In genomic region chr1:101115112-101115511, GRCh38 we compare ENCODE assay signal across 19 cellular contexts.
"Had no signal": no experiment of that assay in that cellular context is flagged by ENCODE, and none has a peak within 500 bp of the region (broad histone marks: within the 10 kb centered on the region; RNA-seq: fewer than 3 reads in every experiment).

No MANE protein-coding gene starts in this region.

- H3K4me1 ChIP-seq: foreskin keratinocyte, parathyroid adenoma, sigmoid colon had no signal

- H3K36me3 ChIP-seq: esophagus muscularis mucosa, left ventricle myocardium inferior, sigmoid colon had no signal

- DNase-seq: effector memory CD4-positive, alpha-beta T cell; foreskin keratinocyte; immature natural killer cell; left ventricle myocardium inferior; mesenchymal stem cell; midbrain; naive B cell; nephron progenitor cell; psoas muscle; retina; sigmoid colon; small intestine; stimulated activated CD4-positive, alpha-beta T cell treated with anti-CD3 and anti-CD28 coated beads, Interleukin-12 subunit alpha, Interleukin-12 subunit beta, amount 100 ng/mL, for 4 hours; stimulated activated naive CD4-positive, alpha-beta T cell treated with Interleukin-2 at 50 U/mL for 16 hours; trophoblast cell had no signal

- H3K36me3 Mint-ChIP-seq: immature natural killer cell, naive B cell had no signal

- H3K4me3 Mint-ChIP-seq: immature natural killer cell, naive B cell, nephron progenitor cell had no signal

- H3K27ac ChIP-seq: epithelial cell of prostate, esophagus muscularis mucosa, foreskin keratinocyte, left ventricle myocardium inferior, parathyroid adenoma, psoas muscle, sigmoid colon had no signal

- H3K27me3 ChIP-seq: esophagus muscularis mucosa, foreskin keratinocyte, sigmoid colon had no signal

- H3K4me3 ChIP-seq: esophagus muscularis mucosa, left ventricle myocardium inferior, lung, psoas muscle, sigmoid colon had no signal

- H3K9me3 ChIP-seq: esophagus muscularis mucosa, left ventricle myocardium inferior, psoas muscle, sigmoid colon had no signal

- H3K27me3 Mint-ChIP-seq: naive B cell had no signal

- H3K27ac Mint-ChIP-seq: nephron progenitor cell had no signal

- ATAC-seq: foreskin keratinocyte, psoas muscle had no signal
